9 cellular contexts compared by ENCODE assay signal in the genomic region with DNA sequence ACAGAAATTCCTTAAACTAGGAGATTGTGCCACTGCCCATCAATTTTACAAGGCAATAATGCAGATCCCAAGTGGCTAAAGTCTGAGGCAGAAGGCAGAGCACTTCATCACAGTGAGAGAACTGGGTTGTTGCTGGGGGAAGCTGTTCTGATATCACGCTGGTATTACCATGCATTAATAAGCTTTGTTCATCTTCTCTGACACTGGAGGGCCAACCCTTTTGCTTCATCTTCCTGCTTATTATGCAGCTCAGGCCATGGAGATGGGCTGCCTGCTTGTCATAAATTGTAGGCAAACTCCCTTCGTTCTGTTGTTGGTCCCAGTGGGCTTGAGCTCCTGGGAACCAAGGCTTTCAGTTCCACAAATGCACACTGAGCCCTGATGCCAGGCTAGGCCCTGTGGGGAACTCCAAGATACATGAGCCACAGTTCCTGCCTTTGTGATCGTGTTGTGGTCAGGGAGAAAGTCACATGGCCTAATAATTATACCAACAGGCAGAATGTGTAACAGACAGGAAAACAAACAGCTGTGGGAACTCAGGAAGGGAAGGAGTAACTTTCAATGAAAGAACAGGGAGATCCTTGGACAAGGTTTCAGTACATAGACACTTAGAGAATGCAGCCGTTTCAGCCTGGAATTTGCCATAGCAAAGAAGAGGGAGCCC. TPM values are rescaled to one million over a fixed set of nuclear protein-coding genes. Genes with fewer than 3 reads are reported as not detected.
DNase-seq lines count a peak whose midpoint lies in the region; ATAC-seq, FAIRE-seq and TF ChIP-seq lines count a peak whose summit lies in the region.
"Had no signal": no experiment of that assay in that cellular context is flagged by ENCODE, and none has a peak within 500 bp of the region (broad histone marks: within the 10 kb centered on the region; RNA-seq: fewer than 3 reads in every experiment).

No MANE protein-coding gene starts in this region.

- H3K27me3 ChIP-seq in RWPE2 (ENCODE audit: insufficient read depth, poor library complexity, severe bottlenecking) (no peaks in the 10 kb centered on the region), spleen (replicated peaks in 1 of 7) (no peaks in the 10 kb centered on the region)

- DNase-seq in H54 (ENCODE audit: insufficient read length, low spot score) (peak; percentile 38), RWPE2 (ENCODE audit: low spot score) (no peak), foreskin fibroblast (peak; percentile 60 to 75), spleen (no peak), HEK293T (ENCODE audit: extremely low spot score) (no peak)
- DNase-seq: activated effector memory CD4-positive, alpha-beta T cell treated with anti-CD3 and anti-CD28 coated beads, Interleukin-2, amount 50 U/mL, for 16 hours; NCI-H2081 treated with DMSO at 0.1 percent for 48 hours had no signal

- CTCF ChIA-PET in HEK293T (lab: Yijun Ruan, JAX): interaction anchor here (0.8 kb wide), 1 partner anchor 20 kb away, joined by 3 read pairs; no protein-coding TSS in a partner anchor

- H3K9me3 ChIP-seq in RWPE2 (ENCODE audit: severe bottlenecking) (peaks cover 13% of the 10 kb centered on the region), spleen (peaks cover 0 to 30% (median 24%) of the 10 kb centered on the region in 8 donors)

- TF ChIP-seq CTCF in RWPE2 (IDR thresholded peaks at IDR 0.05; ENCODE audit: poor library complexity, severe bottlenecking) (no peak), foreskin fibroblast (IDR thresholded peaks at IDR 0.05; ENCODE audit: low read depth, low read length) (no peak), spleen (IDR thresholded peaks at IDR 0.05 in 8 of 11, conservative IDR thresholded peaks at IDR 0.05 in 3 of 11) (no peak)

- H3K27ac ChIP-seq in RWPE2 (ENCODE audit: poor library complexity, severe bottlenecking) (peak overlapping the region; percentile 35), spleen (peak overlapping the region in 6 of 8 donors; percentile 34 to 54 (median 46))

- ATAC-seq in RWPE2 (ENCODE audit: low read depth) (peak; percentile 70), GM21619 (IDR thresholded peaks at IDR 0.05; ENCODE audit: unreplicated experiment) (no peak), GM18907 (IDR thresholded peaks at IDR 0.05; ENCODE audit: unreplicated experiment) (no peak)

- H3K36me3 ChIP-seq in RWPE2 (ENCODE audit: low read depth): no peaks in the 10 kb centered on the region
- H3K36me3 ChIP-seq in spleen: no peaks in the 10 kb centered on the region

- no peak for TF ChIP-seq POLR2A in H54 (IDR thresholded peaks at IDR 0.05; ENCODE audit: low read depth, low read length)
- no peak for TF ChIP-seq POLR2A in spleen (IDR thresholded peaks at IDR 0.05)

- WGBS in spleen, 5 donors: 32 to 47% (median 40%) methylated on average over 4 of the region's 4 CpGs

- POLR2A ChIA-PET in HEK293T (lab: Yijun Ruan, JAX): interaction anchor here (1.0 kb wide), 1 partner anchor 49 kb away, joined by 3 read pairs; a partner anchor contains a TSS

- intact Hi-C loops in spleen (cut with DNase I; ENCODE audit: low total_unique reads): no loop called here

- H3K4me1 ChIP-seq in RWPE2 (ENCODE audit: insufficient read depth, poor library complexity, severe bottlenecking): peaks cover 24% of the 10 kb centered on the region
- peaks cover 0 to 14% (median 5%) of the 10 kb centered on the region in 6 donors for H3K4me1 ChIP-seq in spleen

- H3K4me3 ChIP-seq in RWPE2 (ENCODE audit: severe bottlenecking) (no peak overlapping the region), foreskin fibroblast (ENCODE audit: low read depth in 1 of 2, low read length in 2 of 2) (no peak overlapping the region), spleen (no peak overlapping the region)

- FAIRE-seq in H54 (lab: Jason Lieb, UNC): peak; percentile 93

TF ChIP-seq in HEK293T, 16 proteins besides CTCF, POLR2A, EP300 and RAD21:
- TF ChIP-seq SUZ12 (IDR thresholded peaks at IDR 0.05): no peak
- TF ChIP-seq CTBP1 (IDR thresholded peaks at IDR 0.05; ENCODE audit: borderline replicate concordance): no peak
- no peak for TF ChIP-seq FOXA1 (IDR thresholded peaks at IDR 0.05)
- TF ChIP-seq HDGF (IDR thresholded peaks at IDR 0.05; ENCODE audit: borderline replicate concordance): no peak
- TF ChIP-seq ZNF384 (IDR thresholded peaks at IDR 0.05): no peak
- TF ChIP-seq L3MBTL2 (conservative IDR thresholded peaks at IDR 0.05): no peak
- no peak for TF ChIP-seq TARDBP (IDR thresholded peaks at IDR 0.05)
- no peak for TF ChIP-seq FOXK2 (IDR thresholded peaks at IDR 0.05)
- no peak for TF ChIP-seq BHLHE40 (IDR thresholded peaks at IDR 0.05; ENCODE audit: borderline replicate concordance)
- TF ChIP-seq ARNT (IDR thresholded peaks at IDR 0.05): no peak
TF ChIP-seq in HEK293T: peak in this region for 0.

RNA-seq across cellular contexts. Expression of a gene that starts 49.1 kb away (rescaled TPM):
- 10 to 100 TPM; 28.7 to 95.2 (median 39.9) TPM for total RNA-seq in spleen
- polyA plus RNA-seq in spleen: 1 to 10 TPM; 4.6 to 8.8 (median 6.9) TPM

Comparison
In these comparisons a context has a peak if more than half of its experiments do, and no peak if none do; other contexts are left out.
1. DNase-seq: peak in H54 (single experiment) and foreskin fibroblast (2 of 2); none in RWPE2 (single experiment), spleen (single experiment) and HEK293T (single experiment).